Comparison of ENCODE assay signal across 8 cellular contexts in genomic region chr16:27204232-27204915, GRCh38. TPM values are rescaled to one million over a fixed set of nuclear protein-coding genes. Genes with fewer than 3 reads are reported as not detected.
DNase-seq lines count a peak whose midpoint lies in the region; ATAC-seq and TF ChIP-seq lines count a peak whose summit lies in the region.

No MANE protein-coding gene starts in this region.

- H3K9me3 ChIP-seq in mononuclear cell (ENCODE audit: low read depth, low read length), result no peaks in the 10 kb centered on the region

- no peaks in the 10 kb centered on the region for H3K27me3 ChIP-seq in mononuclear cell (ENCODE audit: insufficient read depth, low read length)

- peak overlapping the region; percentile 100 for H3K27ac Mint-ChIP-seq in chondrocyte (ENCODE audit: unreplicated experiment)

- peaks cover 39% of the 10 kb centered on the region for H3K4me1 ChIP-seq in mononuclear cell (ENCODE audit: insufficient read depth, low read length)

- no peak for ATAC-seq in GM19035 (IDR thresholded peaks at IDR 0.05; ENCODE audit: unreplicated experiment)

- TF ChIP-seq CTCF in GM12875 (IDR thresholded peaks at IDR 0.05; ENCODE audit: borderline replicate concordance, insufficient read depth, low read depth, low read length), result no peak
- TF ChIP-seq CTCF in chondrocyte (IDR thresholded peaks at IDR 0.05), result no peak

- H3K4me3 Mint-ChIP-seq in chondrocyte (ENCODE audit: unreplicated experiment), result peak overlapping the region; percentile 97

- H3K4me3 ChIP-seq in GM12875 (ENCODE audit: low read depth, low read length) (peak overlapping the region; percentile 59), mononuclear cell (ENCODE audit: low read length) (peak overlapping the region; percentile 53)

- no peaks in the 10 kb centered on the region for H3K36me3 Mint-ChIP-seq in chondrocyte (ENCODE audit: low read depth)

- H3K27me3 Mint-ChIP-seq in chondrocyte (ENCODE audit: low read depth), result no peaks in the 10 kb centered on the region

- peaks cover 4% of the 10 kb centered on the region for H3K9me3 Mint-ChIP-seq in chondrocyte (ENCODE audit: low read depth)

- DNase-seq in NCI-H146 treated with DMSO at 0.1 percent for 48 hours (lab: John Stamatoyannopoulos, UW; ENCODE audit: unreplicated experiment), result peak; percentile 71
- DNase-seq in chondrocyte (ENCODE audit: low spot score), result no peak
- no peak for DNase-seq in KG1 (lab: John Stamatoyannopoulos, UW)
- no peak for DNase-seq in GOT3 (lab: John Stamatoyannopoulos, UW)
- no peak for DNase-seq in activated CD4-positive, alpha-beta T cell treated with anti-CD3 and anti-CD28 coated beads, Interleukin-2, amount 50 U/mL, for 4 hours

- peaks cover 25% of the 10 kb centered on the region for H3K4me1 Mint-ChIP-seq in chondrocyte (ENCODE audit: low read depth)

RNA-seq across cellular contexts. Expression of gene KDM8, which starts 1.0 kb away (rescaled TPM):
- total RNA-seq in chondrocyte (4.4 to 9.3 TPM (median 5.6 TPM) in 3 replicates), mononuclear cell (6.0 TPM)
